1 cellular context compared by ENCODE assay signal in genomic region chr11:5815534-5815933, GRCh38.
TF ChIP-seq lines count a peak whose summit lies in the region.

No MANE protein-coding gene starts in this region.

TF ChIP-seq in K562, 482 proteins besides CTCF, POLR2A, EP300 and RAD21 (continued from another document and continues in another):
- TF ChIP-seq ZNF318 (IDR thresholded peaks at IDR 0.05; ENCODE audit: borderline replicate concordance in 1 of 2, low read depth in 1 of 2) (0 out of 4 replicates have a peak, but pooled peaks have one; percentile 28 to 80), GATAD2B (IDR thresholded peaks at IDR 0.05; ENCODE audit: borderline replicate concordance) (peak; percentile 29; the same call in 1 of the 2 replicates), NCOA4 (IDR thresholded peaks at IDR 0.05; ENCODE audit: partially characterized antibody) (no peak), KAT2B (IDR thresholded peaks at IDR 0.05; ENCODE audit: low read depth, low read length) (no peak), ZNF143 (CRISPR knock-in tag; IDR thresholded peaks at IDR 0.05) (no peak), ATF3 (IDR thresholded peaks at IDR 0.05) (peak; percentile 80), ATF3 (CRISPR knock-in tag; conservative IDR thresholded peaks at IDR 0.05) (no peak), PHF21A (IDR thresholded peaks at IDR 0.05; ENCODE audit: borderline replicate concordance, low read depth) (no peak), RBM34 (IDR thresholded peaks at IDR 0.05; ENCODE audit: borderline replicate concordance, insufficient read depth, low read length) (no peak), BRD9 (IDR thresholded peaks at IDR 0.05; ENCODE audit: low read depth, partially characterized antibody) (no peak), ZNF778 (CRISPR knock-in tag; IDR thresholded peaks at IDR 0.05) (no peak), MEF2A (IDR thresholded peaks at IDR 0.05; ENCODE audit: control insufficient read depth, low read depth, low read length) (peak; percentile 97), LCOR (CRISPR knock-in tag; IDR thresholded peaks at IDR 0.05) (no peak), TEAD1 (CRISPR knock-in tag; IDR thresholded peaks at IDR 0.05) (no peak), HIVEP1 (CRISPR knock-in tag; IDR thresholded peaks at IDR 0.05) (no peak), ZNF830 (CRISPR knock-in tag; IDR thresholded peaks at IDR 0.05) (no peak), OTX1 (CRISPR knock-in tag; IDR thresholded peaks at IDR 0.05) (no peak), PRDM10 (IDR thresholded peaks at IDR 0.05; ENCODE audit: partially characterized antibody) (no peak), ZBTB2 (IDR thresholded peaks at IDR 0.05) (no peak), TFAM (CRISPR knock-in tag; conservative IDR thresholded peaks at IDR 0.05) (no peak), TRIM24 (IDR thresholded peaks at IDR 0.05) (peak; percentile 89 to 94), SETDB1 (IDR thresholded peaks at IDR 0.05; ENCODE audit: low read length) (no peak), SPI1 (IDR thresholded peaks at IDR 0.05; ENCODE audit: borderline replicate concordance, low read depth, low read length) (no peak), HDAC8 (tag; IDR thresholded peaks at IDR 0.05) (no peak), MCM2 (IDR thresholded peaks at IDR 0.05; ENCODE audit: low read depth) (no peak), ZNF398 (CRISPR knock-in tag; IDR thresholded peaks at IDR 0.05) (no peak), NR2F6 (CRISPR knock-in tag; IDR thresholded peaks at IDR 0.05) (no peak), TGIF2 (CRISPR knock-in tag; IDR thresholded peaks at IDR 0.05) (no peak), FOXJ2 (tag; IDR thresholded peaks at IDR 0.05) (no peak), CAMTA2 (CRISPR knock-in tag; conservative IDR thresholded peaks at IDR 0.05) (no peak), NRF1 (conservative IDR thresholded peaks at IDR 0.05 in 1 of 2, IDR thresholded peaks at IDR 0.05 in 1 of 2) (no peak), ZBTB49 (CRISPR knock-in tag; IDR thresholded peaks at IDR 0.05; ENCODE audit: borderline replicate concordance) (no peak), ZNF12 (CRISPR knock-in tag; IDR thresholded peaks at IDR 0.05) (no peak), MCM7 (IDR thresholded peaks at IDR 0.05) (no peak)
- TF ChIP-seq, protein P1, sequence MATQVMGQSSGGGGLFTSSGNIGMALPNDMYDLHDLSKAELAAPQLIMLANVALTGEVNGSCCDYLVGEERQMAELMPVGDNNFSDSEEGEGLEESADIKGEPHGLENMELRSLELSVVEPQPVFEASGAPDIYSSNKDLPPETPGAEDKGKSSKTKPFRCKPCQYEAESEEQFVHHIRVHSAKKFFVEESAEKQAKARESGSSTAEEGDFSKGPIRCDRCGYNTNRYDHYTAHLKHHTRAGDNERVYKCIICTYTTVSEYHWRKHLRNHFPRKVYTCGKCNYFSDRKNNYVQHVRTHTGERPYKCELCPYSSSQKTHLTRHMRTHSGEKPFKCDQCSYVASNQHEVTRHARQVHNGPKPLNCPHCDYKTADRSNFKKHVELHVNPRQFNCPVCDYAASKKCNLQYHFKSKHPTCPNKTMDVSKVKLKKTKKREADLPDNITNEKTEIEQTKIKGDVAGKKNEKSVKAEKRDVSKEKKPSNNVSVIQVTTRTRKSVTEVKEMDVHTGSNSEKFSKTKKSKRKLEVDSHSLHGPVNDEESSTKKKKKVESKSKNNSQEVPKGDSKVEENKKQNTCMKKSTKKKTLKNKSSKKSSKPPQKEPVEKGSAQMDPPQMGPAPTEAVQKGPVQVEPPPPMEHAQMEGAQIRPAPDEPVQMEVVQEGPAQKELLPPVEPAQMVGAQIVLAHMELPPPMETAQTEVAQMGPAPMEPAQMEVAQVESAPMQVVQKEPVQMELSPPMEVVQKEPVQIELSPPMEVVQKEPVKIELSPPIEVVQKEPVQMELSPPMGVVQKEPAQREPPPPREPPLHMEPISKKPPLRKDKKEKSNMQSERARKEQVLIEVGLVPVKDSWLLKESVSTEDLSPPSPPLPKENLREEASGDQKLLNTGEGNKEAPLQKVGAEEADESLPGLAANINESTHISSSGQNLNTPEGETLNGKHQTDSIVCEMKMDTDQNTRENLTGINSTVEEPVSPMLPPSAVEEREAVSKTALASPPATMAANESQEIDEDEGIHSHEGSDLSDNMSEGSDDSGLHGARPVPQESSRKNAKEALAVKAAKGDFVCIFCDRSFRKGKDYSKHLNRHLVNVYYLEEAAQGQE (CRISPR knock-in tag; IDR thresholded peaks at IDR 0.05; ENCODE audit: low read depth) = no peak
